In the genomic region with DNA sequence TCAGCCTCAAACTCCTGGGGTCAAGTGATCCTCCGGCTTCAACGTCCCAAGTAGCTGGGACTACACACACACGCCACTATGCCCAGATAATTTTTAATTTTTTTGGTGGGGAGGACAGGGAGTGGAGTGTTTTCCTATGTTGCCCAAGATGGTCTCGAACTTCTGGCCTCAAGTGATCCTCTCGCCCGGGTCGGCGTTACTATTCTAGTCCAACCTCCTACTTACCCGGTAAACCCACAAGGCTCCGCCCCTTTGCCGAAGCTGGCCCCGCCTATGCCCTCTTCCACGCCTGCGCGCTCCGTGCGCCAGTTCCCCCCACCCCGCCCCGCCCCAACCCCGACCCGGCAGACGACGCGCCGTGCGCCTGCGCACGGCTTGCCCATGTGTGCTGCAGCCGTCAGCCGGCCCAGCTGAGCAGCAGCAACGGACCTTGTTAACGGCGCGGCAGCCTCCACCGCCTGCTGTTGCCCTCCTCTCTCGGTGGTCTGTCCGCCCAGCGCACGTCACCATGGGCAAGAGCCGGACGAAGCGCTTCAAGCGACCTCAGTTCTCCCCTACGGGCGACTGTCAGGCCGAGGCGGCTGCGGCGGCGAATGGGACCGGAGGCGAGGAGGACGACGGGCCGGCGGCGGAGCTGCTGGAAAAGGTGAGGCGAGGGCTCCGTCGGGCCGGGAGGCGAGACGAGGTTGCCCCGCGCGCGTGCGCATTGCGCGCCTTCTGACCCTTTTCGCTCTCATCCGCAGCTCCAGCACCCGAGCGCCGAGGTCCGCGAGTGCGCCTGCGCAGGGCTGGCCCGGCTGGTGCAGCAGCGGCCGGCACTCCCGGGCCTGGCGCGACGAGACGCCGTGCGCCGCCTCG, we compare ENCODE assay signal across 1 cellular context.
TF ChIP-seq lines count a peak whose summit lies in the region.

Gene HEATR3 (plus strand): TSS at position 347 of the 858 bp plus-strand sequence. CDS start 162 bp downstream, at position 509.

TF ChIP-seq in HepG2, 621 proteins besides CTCF, POLR2A, EP300 and RAD21 (continued from another document):
- peak; percentile 55; the same call in 1 of the 2 replicates for TF ChIP-seq PBX3 (CRISPR knock-in tag; IDR thresholded peaks at IDR 0.05; ENCODE audit: borderline replicate concordance)
- TF ChIP-seq, protein P1, sequence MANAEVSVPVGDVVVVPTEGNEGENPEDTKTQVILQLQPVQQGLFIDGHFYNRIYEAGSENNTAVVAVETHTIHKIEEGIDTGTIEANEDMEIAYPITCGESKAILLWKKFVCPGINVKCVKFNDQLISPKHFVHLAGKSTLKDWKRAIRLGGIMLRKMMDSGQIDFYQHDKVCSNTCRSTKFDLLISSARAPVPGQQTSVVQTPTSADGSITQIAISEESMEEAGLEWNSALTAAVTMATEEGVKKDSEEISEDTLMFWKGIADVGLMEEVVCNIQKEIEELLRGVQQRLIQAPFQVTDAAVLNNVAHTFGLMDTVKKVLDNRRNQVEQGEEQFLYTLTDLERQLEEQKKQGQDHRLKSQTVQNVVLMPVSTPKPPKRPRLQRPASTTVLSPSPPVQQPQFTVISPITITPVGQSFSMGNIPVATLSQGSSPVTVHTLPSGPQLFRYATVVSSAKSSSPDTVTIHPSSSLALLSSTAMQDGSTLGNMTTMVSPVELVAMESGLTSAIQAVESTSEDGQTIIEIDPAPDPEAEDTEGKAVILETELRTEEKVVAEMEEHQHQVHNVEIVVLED (CRISPR knock-in tag; IDR thresholded peaks at IDR 0.05; ENCODE audit: borderline replicate concordance), result peak; percentile 67
- 0 out of 2 replicates have a peak, but pooled peaks have one; percentile 43 for TF ChIP-seq ZBTB7A (CRISPR knock-in tag; IDR thresholded peaks at IDR 0.05)
- no peak for TF ChIP-seq SMARCE1 (IDR thresholded peaks at IDR 0.05; ENCODE audit: borderline replicate concordance)
- TF ChIP-seq ZMAT3 (CRISPR knock-in tag; conservative IDR thresholded peaks at IDR 0.05), result peak; percentile 67; the same call in 1 of the 2 replicates
- TF ChIP-seq ZNF451 (CRISPR knock-in tag; IDR thresholded peaks at IDR 0.05), result peak; percentile 92
- TF ChIP-seq AKNA (CRISPR knock-in tag; IDR thresholded peaks at IDR 0.05; ENCODE audit: borderline replicate concordance), result no peak
- no peak for TF ChIP-seq SKI (IDR thresholded peaks at IDR 0.05; ENCODE audit: partially characterized antibody)
- TF ChIP-seq, protein P2, sequence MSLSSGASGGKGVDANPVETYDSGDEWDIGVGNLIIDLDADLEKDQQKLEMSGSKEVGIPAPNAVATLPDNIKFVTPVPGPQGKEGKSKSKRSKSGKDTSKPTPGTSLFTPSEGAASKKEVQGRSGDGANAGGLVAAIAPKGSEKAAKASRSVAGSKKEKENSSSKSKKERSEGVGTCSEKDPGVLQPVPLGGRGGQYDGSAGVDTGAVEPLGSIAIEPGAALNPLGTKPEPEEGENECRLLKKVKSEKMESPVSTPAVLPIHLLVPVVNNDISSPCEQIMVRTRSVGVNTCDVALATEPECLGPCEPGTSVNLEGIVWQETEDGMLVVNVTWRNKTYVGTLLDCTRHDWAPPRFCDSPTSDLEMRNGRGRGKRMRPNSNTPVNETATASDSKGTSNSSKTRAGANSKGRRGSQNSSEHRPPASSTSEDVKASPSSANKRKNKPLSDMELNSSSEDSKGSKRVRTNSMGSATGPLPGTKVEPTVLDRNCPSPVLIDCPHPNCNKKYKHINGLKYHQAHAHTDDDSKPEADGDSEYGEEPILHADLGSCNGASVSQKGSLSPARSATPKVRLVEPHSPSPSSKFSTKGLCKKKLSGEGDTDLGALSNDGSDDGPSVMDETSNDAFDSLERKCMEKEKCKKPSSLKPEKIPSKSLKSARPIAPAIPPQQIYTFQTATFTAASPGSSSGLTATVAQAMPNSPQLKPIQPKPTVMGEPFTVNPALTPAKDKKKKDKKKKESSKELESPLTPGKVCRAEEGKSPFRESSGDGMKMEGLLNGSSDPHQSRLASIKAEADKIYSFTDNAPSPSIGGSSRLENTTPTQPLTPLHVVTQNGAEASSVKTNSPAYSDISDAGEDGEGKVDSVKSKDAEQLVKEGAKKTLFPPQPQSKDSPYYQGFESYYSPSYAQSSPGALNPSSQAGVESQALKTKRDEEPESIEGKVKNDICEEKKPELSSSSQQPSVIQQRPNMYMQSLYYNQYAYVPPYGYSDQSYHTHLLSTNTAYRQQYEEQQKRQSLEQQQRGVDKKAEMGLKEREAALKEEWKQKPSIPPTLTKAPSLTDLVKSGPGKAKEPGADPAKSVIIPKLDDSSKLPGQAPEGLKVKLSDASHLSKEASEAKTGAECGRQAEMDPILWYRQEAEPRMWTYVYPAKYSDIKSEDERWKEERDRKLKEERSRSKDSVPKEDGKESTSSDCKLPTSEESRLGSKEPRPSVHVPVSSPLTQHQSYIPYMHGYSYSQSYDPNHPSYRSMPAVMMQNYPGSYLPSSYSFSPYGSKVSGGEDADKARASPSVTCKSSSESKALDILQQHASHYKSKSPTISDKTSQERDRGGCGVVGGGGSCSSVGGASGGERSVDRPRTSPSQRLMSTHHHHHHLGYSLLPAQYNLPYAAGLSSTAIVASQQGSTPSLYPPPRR (CRISPR knock-in tag; IDR thresholded peaks at IDR 0.05; ENCODE audit: borderline replicate concordance), result 0 out of 2 replicates have a peak, but pooled peaks have one; percentile 12
- TF ChIP-seq XRCC5 (optimal IDR thresholded peaks at IDR 0.05; ENCODE audit: low read length), result peak; percentile 79
- TF ChIP-seq RFX3 (CRISPR knock-in tag; IDR thresholded peaks at IDR 0.05), result no peak
- TF ChIP-seq ZGPAT (CRISPR knock-in tag; IDR thresholded peaks at IDR 0.05), result peak; percentile 95
- no peak for TF ChIP-seq NONO (IDR thresholded peaks at IDR 0.05)
- peak; percentile 58; the same call in 1 of the 2 replicates for TF ChIP-seq NONO (CRISPR knock-in tag; conservative IDR thresholded peaks at IDR 0.05)
- peak; percentile 31 for TF ChIP-seq ZNF331 (CRISPR knock-in tag; IDR thresholded peaks at IDR 0.05)
- no peak; the same call in 1 of the 2 replicates for TF ChIP-seq ZNF879 (CRISPR knock-in tag; IDR thresholded peaks at IDR 0.05)
- TF ChIP-seq U2AF2 (IDR thresholded peaks at IDR 0.05; ENCODE audit: low read depth, low read length), result no peak
- TF ChIP-seq, protein P3, sequence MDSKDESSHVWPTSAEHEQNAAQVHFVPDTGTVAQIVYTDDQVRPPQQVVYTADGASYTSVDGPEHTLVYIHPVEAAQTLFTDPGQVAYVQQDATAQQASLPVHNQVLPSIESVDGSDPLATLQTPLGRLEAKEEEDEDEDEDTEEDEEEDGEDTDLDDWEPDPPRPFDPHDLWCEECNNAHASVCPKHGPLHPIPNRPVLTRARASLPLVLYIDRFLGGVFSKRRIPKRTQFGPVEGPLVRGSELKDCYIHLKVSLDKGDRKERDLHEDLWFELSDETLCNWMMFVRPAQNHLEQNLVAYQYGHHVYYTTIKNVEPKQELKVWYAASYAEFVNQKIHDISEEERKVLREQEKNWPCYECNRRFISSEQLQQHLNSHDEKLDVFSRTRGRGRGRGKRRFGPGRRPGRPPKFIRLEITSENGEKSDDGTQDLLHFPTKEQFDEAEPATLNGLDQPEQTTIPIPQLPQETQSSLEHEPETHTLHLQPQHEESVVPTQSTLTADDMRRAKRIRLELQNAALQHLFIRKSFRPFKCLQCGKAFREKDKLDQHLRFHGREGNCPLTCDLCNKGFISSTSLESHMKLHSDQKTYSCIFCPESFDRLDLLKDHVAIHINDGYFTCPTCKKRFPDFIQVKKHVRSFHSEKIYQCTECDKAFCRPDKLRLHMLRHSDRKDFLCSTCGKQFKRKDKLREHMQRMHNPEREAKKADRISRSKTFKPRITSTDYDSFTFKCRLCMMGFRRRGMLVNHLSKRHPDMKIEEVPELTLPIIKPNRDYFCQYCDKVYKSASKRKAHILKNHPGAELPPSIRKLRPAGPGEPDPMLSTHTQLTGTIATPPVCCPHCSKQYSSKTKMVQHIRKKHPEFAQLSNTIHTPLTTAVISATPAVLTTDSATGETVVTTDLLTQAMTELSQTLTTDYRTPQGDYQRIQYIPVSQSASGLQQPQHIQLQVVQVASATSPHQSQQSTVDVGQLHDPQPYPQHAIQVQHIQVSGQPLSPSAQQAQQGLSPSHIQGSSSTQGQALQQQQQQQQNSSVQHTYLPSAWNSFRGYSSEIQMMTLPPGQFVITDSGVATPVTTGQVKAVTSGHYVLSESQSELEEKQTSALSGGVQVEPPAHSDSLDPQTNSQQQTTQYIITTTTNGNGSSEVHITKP (CRISPR knock-in tag; IDR thresholded peaks at IDR 0.05; ENCODE audit: low read depth), result 0 out of 2 replicates have a peak, but pooled peaks have one; percentile 27
- TF ChIP-seq ZNF225 (CRISPR knock-in tag; IDR thresholded peaks at IDR 0.05), result peak; percentile 81; the same call in 1 of the 2 replicates
- TF ChIP-seq KDM4B (CRISPR knock-in tag; IDR thresholded peaks at IDR 0.05), result peak; percentile 88
- TF ChIP-seq ZNF333 (CRISPR knock-in tag; IDR thresholded peaks at IDR 0.05; ENCODE audit: borderline replicate concordance), result no peak; the same call in 1 of the 2 replicates
- no peak for TF ChIP-seq NAIF1 (CRISPR knock-in tag; IDR thresholded peaks at IDR 0.05; ENCODE audit: borderline replicate concordance)
- TF ChIP-seq ZNF605 (CRISPR knock-in tag; IDR thresholded peaks at IDR 0.05), result 0 out of 2 replicates have a peak, but pooled peaks have one; percentile 42
- TF ChIP-seq ZNF670 (CRISPR knock-in tag; IDR thresholded peaks at IDR 0.05; ENCODE audit: borderline replicate concordance), result no peak; the same call in 1 of the 2 replicates
- TF ChIP-seq FUBP1 (CRISPR knock-in tag; IDR thresholded peaks at IDR 0.05; ENCODE audit: borderline replicate concordance), result no peak
- TF ChIP-seq TCF7L2 (IDR thresholded peaks at IDR 0.05; ENCODE audit: low read depth, low read length), result no peak
- TF ChIP-seq SRY (CRISPR knock-in tag; IDR thresholded peaks at IDR 0.05), result peak; percentile 92
